In the genomic region with DNA sequence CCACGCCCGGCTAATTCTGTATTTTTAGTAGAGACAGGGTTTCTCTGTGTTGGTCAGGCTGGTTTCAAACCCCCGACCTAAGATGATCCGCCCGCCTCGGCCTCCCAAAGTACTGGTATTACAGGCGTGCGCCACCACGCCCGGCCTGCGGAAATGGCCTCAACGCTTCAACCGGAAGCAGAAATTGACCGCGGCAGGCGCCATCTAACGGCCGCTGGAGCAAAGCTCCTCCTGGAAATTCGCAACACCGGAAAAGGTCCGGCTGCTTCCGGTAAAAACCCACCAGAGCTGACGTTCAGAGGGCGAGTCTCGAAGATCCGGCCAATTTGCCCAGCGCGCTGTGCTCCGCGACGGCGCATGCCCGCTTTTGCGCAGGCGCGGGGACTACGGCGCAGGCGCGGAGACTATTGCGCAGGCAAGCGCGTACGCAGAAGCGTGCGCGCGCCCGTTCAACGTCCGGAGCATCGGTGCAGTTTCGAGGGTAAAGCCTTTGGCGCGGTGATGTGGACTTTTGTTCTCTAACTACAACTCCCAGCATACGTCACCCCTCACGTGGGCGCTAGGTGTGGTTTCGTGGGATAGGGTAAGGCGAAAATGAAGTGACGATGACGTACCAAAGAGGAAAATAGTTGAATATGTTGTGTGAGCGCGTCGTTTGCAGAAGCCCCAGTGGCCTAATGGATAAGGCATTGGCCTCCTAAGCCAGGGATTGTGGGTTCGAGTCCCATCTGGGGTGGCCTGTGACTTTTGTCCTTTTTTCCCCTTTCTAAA, we compare ENCODE assay signal across 8 cellular contexts. TPM values are rescaled to one million over a fixed set of nuclear protein-coding genes. Genes with fewer than 3 reads are reported as not detected.
DNase-seq lines count a peak whose midpoint lies in the region; ATAC-seq and TF ChIP-seq lines count a peak whose summit lies in the region.

No MANE protein-coding gene starts in this region.

- POLR2A ChIA-PET in GM10248 (lab: Yijun Ruan, JAX) = interaction anchor here (0.5 to 2.3 kb wide), 4 partner anchors 19 to 878 kb away, joined by 3 to 8 read pairs (median 5); partner anchors contain the start of gene LUC7L2

- no peaks in the 10 kb centered on the region for H3K27me3 ChIP-seq in suprapubic skin

- H3K9me3 ChIP-seq in SK-N-MC (ENCODE audit: low read depth, low read length) = no peaks in the 10 kb centered on the region
- H3K9me3 ChIP-seq in suprapubic skin = no peaks in the 10 kb centered on the region

- peaks cover 5% of the 10 kb centered on the region for H3K9me3 Mint-ChIP-seq in activated naive CD4-positive, alpha-beta T cell treated with anti-CD3 and anti-CD28 coated beads, Interleukin-2, amount 50 U/mL, for 24 hours

- H3K36me3 Mint-ChIP-seq in activated naive CD4-positive, alpha-beta T cell treated with anti-CD3 and anti-CD28 coated beads, Interleukin-2, amount 50 U/mL, for 24 hours = peaks cover 6% of the 10 kb centered on the region

- H3K27ac ChIP-seq in SK-N-MC (peak overlapping the region; percentile 99), suprapubic skin (peak overlapping the region; percentile 100)

- no peak for TF ChIP-seq EP300 in suprapubic skin (IDR thresholded peaks at IDR 0.05)

- peak; percentile 93 for DNase-seq in GM10248 (ENCODE audit: extremely low spot score)
- DNase-seq in NCI-H1048 (lab: John Stamatoyannopoulos, UW) = peak; percentile 98
- DNase-seq in SK-N-MC (ENCODE audit: low read depth, low spot score) = peak; percentile 100
- DNase-seq in globus pallidus (ENCODE audit: low spot score) = peak; percentile 99
- DNase-seq in nucleus accumbens (lab: John Stamatoyannopoulos, UW) = peak; percentile 81 to 100 (median 96)
- peak; percentile 100 for DNase-seq in suprapubic skin (ENCODE audit: low spot score in 2 of 2)

- peak overlapping the region; percentile 97 for H3K9ac ChIP-seq in SK-N-MC (ENCODE audit: insufficient read length)

- peaks cover 12% of the 10 kb centered on the region for H3K4me1 ChIP-seq in suprapubic skin

- peak; percentile 82 for ATAC-seq in HG02610 (IDR thresholded peaks at IDR 0.05; ENCODE audit: unreplicated experiment)

- H3K4me3 ChIP-seq in SK-N-MC = peak overlapping the region; percentile 86
- peak overlapping the region; percentile 88 for H3K4me3 ChIP-seq in suprapubic skin

- H3K36me3 ChIP-seq in SK-N-MC (ENCODE audit: insufficient read depth, low read length) (no peaks in the 10 kb centered on the region), suprapubic skin (no peaks in the 10 kb centered on the region)

- peak overlapping the region; percentile 98 for H3K4me3 Mint-ChIP-seq in activated naive CD4-positive, alpha-beta T cell treated with anti-CD3 and anti-CD28 coated beads, Interleukin-2, amount 50 U/mL, for 24 hours

- peak overlapping the region; percentile 100 for H3K27ac Mint-ChIP-seq in activated naive CD4-positive, alpha-beta T cell treated with anti-CD3 and anti-CD28 coated beads, Interleukin-2, amount 50 U/mL, for 24 hours

- TF ChIP-seq POLR2A in suprapubic skin (IDR thresholded peaks at IDR 0.05) = no peak

- H3K27me3 Mint-ChIP-seq in activated naive CD4-positive, alpha-beta T cell treated with anti-CD3 and anti-CD28 coated beads, Interleukin-2, amount 50 U/mL, for 24 hours = peaks cover 1% of the 10 kb centered on the region

- H3K4me1 Mint-ChIP-seq in activated naive CD4-positive, alpha-beta T cell treated with anti-CD3 and anti-CD28 coated beads, Interleukin-2, amount 50 U/mL, for 24 hours = peaks cover 38% of the 10 kb centered on the region

- WGBS in suprapubic skin = 5% methylated on average over 22 of the region's 66 CpGs

- CTCF ChIA-PET in GM10248 (lab: Yijun Ruan, JAX) = interaction anchor here (0.6 to 2.5 kb wide), 11 partner anchors 9 to 246 kb away, joined by 3 to 10 read pairs (median 3); no protein-coding TSS in a partner anchor

- TF ChIP-seq CTCF in GM10248 (IDR thresholded peaks at IDR 0.05; ENCODE audit: control extremely low read depth, extremely low read depth, low read depth, missing control alignments) = peak; percentile 68
- TF ChIP-seq CTCF in suprapubic skin (IDR thresholded peaks at IDR 0.05) = peak; percentile 52 to 77

RNA-seq across cellular contexts. Expression of gene FMC1, which starts 0.9 kb away (rescaled TPM):
- total RNA-seq in suprapubic skin = 10 to 100 TPM in 1 of 4 donors, 1 to 10 TPM in 3; 5.2 to 11.8 (median 7.8) TPM

RNA-seq across cellular contexts. Expression of gene LUC7L2, which starts 19.5 kb away (rescaled TPM):
- total RNA-seq in suprapubic skin = 100 to 1,000 TPM in 1 of 4 donors, 10 to 100 TPM in 3; 39.7 to 115 (median 51.5) TPM

Comparison
In these comparisons a context has a peak if more than half of its experiments do, and no peak if none do; other contexts are left out.
1. Peak in every context shown above with its lines: DNase-seq, ATAC-seq, H3K4me3 ChIP-seq and H3K27ac ChIP-seq.